Comparison of ENCODE assay signal across 34 cellular contexts in the genomic region with DNA sequence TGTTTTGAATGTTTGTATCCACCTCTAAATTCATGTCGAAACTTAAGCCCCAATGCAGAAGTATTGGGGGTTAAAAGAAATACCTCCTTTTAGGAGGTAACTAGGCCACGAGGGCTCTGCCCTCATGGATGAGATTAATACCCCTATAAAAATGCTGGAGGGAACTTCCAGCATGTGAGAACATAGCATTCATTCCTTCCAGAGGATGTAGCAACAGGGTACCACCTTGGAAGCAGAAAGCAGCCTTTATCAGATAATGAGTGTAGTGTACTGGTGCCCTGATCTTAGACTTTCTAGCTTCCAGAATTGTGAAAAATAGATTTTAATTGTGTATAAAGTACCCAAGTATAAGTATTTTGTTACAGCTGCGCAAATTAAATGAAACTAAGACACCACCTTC.
"Had no signal": no experiment of that assay in that cellular context is flagged by ENCODE, and none has a peak within 500 bp of the region (broad histone marks: within the 10 kb centered on the region; RNA-seq: fewer than 3 reads in every experiment).

No MANE protein-coding gene starts in this region.

- H3K4me2 ChIP-seq: KMS-11 had no signal

- H3K9ac ChIP-seq: KMS-11 had no signal

- H3K27me3 ChIP-seq: MG63 had no signal

- H3K36me3 ChIP-seq: MG63 had no signal

- H3K9me3 ChIP-seq: MG63 had no signal

- H3K27ac ChIP-seq: KMS-11 had no signal

- DNase-seq: Karpas-422, Kasumi-1, KG1, MG63, MM.1S, MV-4-11, NCI-H1048, NCI-H1092, NCI-H1092 treated with DMSO at 0.1 percent for 48 hours, NCI-H1105, NCI-H1105 treated with DMSO at 0.1 percent for 48 hours, NCI-H1417, NCI-H1417 treated with DMSO at 0.1 percent for 48 hours, NCI-H1436, NCI-H1436 treated with DMSO at 0.1 percent for 48 hours, NCI-H146, NCI-H1694, NCI-H1694 treated with DMSO at 0.1 percent for 48 hours, NCI-H187, NCI-H187 treated with DMSO at 0.1 percent for 48 hours, NCI-H1930, NCI-H2029, NCI-H2029 treated with DMSO at 0.1 percent for 48 hours, NCI-H2081, NCI-H2081 treated with DMSO at 0.1 percent for 48 hours, NCI-H2107, NCI-H2171, NCI-H2171 treated with DMSO at 0.1 percent for 48 hours, NCI-H2227 treated with DMSO at 0.1 percent for 48 hours, NCI-H226, NCI-H345, NCI-H446, NCI-H446 treated with DMSO at 0.1 percent for 48 hours had no signal

- H3K4me3 ChIP-seq: MG63 had no signal
